ENCODE assay signal across 1 cellular context in the genomic region with DNA sequence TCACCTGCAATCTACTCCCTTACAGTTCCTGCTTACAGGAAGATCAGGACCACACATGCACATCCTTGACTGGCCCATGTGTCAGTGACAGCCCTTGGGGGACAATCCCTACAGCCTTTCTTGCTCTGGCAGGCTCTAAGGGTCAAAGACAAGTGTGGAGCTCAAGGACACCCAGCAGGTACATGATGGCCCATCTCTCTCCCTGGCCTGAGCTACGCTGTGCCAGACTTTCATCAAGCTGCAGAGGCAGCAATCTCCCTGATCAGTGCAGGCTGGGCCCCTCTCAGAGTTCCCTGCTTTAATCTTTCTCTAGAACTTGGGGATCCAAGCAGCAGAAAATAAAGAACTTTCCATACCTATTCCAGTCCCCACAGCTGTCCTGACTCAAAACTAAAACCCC.
TF ChIP-seq lines count a peak whose summit lies in the region.

No MANE protein-coding gene starts in this region.

TF ChIP-seq in IMR-90, 13 proteins besides CTCF, POLR2A, EP300 and RAD21:
- TF ChIP-seq RCOR1 (IDR thresholded peaks at IDR 0.05; ENCODE audit: insufficient replicate concordance, low read length) (no peak), MXI1 (IDR thresholded peaks at IDR 0.05; ENCODE audit: borderline replicate concordance, low read depth, low read length) (no peak), RFX5 (IDR thresholded peaks at IDR 0.05; ENCODE audit: low read depth, low read length) (no peak), MAFK (IDR thresholded peaks at IDR 0.05; ENCODE audit: low read depth, low read length) (no peak), FOS (IDR thresholded peaks at IDR 0.05; ENCODE audit: low read depth, low read length) (no peak), SMC3 (IDR thresholded peaks at IDR 0.05; ENCODE audit: low read depth, low read length) (no peak), BHLHE40 (IDR thresholded peaks at IDR 0.05; ENCODE audit: low read depth, low read length) (no peak), MAZ (IDR thresholded peaks at IDR 0.05; ENCODE audit: borderline replicate concordance, low read depth, low read length) (no peak), CEBPB (IDR thresholded peaks at IDR 0.05; ENCODE audit: low read depth, low read length) (no peak), NFE2L2 (IDR thresholded peaks at IDR 0.05; ENCODE audit: low read depth, low read length) (no peak)
- TF ChIP-seq, protein P1, sequence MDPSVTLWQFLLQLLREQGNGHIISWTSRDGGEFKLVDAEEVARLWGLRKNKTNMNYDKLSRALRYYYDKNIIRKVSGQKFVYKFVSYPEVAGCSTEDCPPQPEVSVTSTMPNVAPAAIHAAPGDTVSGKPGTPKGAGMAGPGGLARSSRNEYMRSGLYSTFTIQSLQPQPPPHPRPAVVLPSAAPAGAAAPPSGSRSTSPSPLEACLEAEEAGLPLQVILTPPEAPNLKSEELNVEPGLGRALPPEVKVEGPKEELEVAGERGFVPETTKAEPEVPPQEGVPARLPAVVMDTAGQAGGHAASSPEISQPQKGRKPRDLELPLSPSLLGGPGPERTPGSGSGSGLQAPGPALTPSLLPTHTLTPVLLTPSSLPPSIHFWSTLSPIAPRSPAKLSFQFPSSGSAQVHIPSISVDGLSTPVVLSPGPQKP (IDR thresholded peaks at IDR 0.05; ENCODE audit: borderline replicate concordance, low read depth, low read length), result no peak
